In genomic region chr6:63477422-63478040, GRCh38 we compare ENCODE assay signal across 17 cellular contexts.
DNase-seq lines count a peak whose midpoint lies in the region; ATAC-seq, FAIRE-seq and TF ChIP-seq lines count a peak whose summit lies in the region.
"Had no signal": no experiment of that assay in that cellular context is flagged by ENCODE, and none has a peak within 500 bp of the region (broad histone marks: within the 10 kb centered on the region; RNA-seq: fewer than 3 reads in every experiment).

No MANE protein-coding gene starts in this region.

- no peak overlapping the region for H2BK15ac ChIP-seq in mesenchymal stem cell (ENCODE audit: low read depth, poor library complexity, severe bottlenecking)

- no peak overlapping the region for H3K4me3 ChIP-seq in HEK293 (ENCODE audit: low read depth, low read length)
- H3K4me3 ChIP-seq in mesenchymal stem cell (ENCODE audit: insufficient read depth in 1 of 2, low read depth in 1 of 2, low read length in 2 of 2), result no peak overlapping the region
- no peak overlapping the region for H3K4me3 ChIP-seq in small intestine (ENCODE audit: low read depth in 1 of 2, low read length in 2 of 2)
- H3K4me3 ChIP-seq: GM23248, HAP-1 had no signal

- no peak overlapping the region for H4K91ac ChIP-seq in mesenchymal stem cell (ENCODE audit: low read length)

- no peak for FAIRE-seq in small intestine (lab: Jason Lieb, UNC)
- FAIRE-seq: GM12891, HTR-8/SVneo had no signal

- CTCF ChIA-PET in HEK293 (lab: Yijun Ruan, JAX), result interaction anchor here (0.6 to 1.0 kb wide), 4 partner anchors 11 to 1144 kb away, joined by 3 to 4 read pairs (median 4); no protein-coding TSS in a partner anchor

- H3K27me3 ChIP-seq in mesenchymal stem cell (ENCODE audit: control insufficient read depth in 1 of 2, insufficient read depth in 1 of 2, low read length in 2 of 2) (no peaks in the 10 kb centered on the region), small intestine (ENCODE audit: control insufficient read depth in 2 of 2, insufficient read depth in 2 of 2, low read length in 2 of 2) (no peaks in the 10 kb centered on the region)

- no peak overlapping the region for H2AFZ ChIP-seq in mesenchymal stem cell (ENCODE audit: low read depth, low read length)
- H2AFZ ChIP-seq: GM23248 had no signal

- no peak overlapping the region for H2AK5ac ChIP-seq in mesenchymal stem cell (ENCODE audit: low read length, severe bottlenecking)

- H3K23ac ChIP-seq in mesenchymal stem cell (ENCODE audit: low read length in 2 of 2), result no peak overlapping the region

- H3K9ac ChIP-seq in mesenchymal stem cell (ENCODE audit: low read length), result no peak overlapping the region
- H3K9ac ChIP-seq: GM23248 had no signal

- no peak overlapping the region for H2BK12ac ChIP-seq in mesenchymal stem cell (ENCODE audit: low read length in 2 of 2)

- no peaks in the 10 kb centered on the region for H3K4me1 ChIP-seq in HEK293 (ENCODE audit: control insufficient read depth, insufficient read depth, low read length)
- H3K4me1 ChIP-seq in mesenchymal stem cell (ENCODE audit: control insufficient read depth, insufficient read depth, low read depth, low read length), result no peaks in the 10 kb centered on the region
- H3K4me1 ChIP-seq in small intestine (ENCODE audit: control insufficient read depth in 2 of 2, insufficient read depth in 1 of 2, low read depth in 1 of 2, low read length in 1 of 2), result no peaks in the 10 kb centered on the region
- H3K4me1 ChIP-seq: HAP-1 had no signal

- H3K36me3 ChIP-seq in HEK293 (ENCODE audit: control insufficient read depth in 2 of 2, insufficient read depth in 1 of 2, low read length in 2 of 2) (no peaks in the 10 kb centered on the region), mesenchymal stem cell (ENCODE audit: control insufficient read depth in 1 of 2, insufficient read depth in 2 of 2, low read depth in 1 of 2, low read length in 2 of 2) (no peaks in the 10 kb centered on the region), small intestine (ENCODE audit: control insufficient read depth in 2 of 2, insufficient read depth in 2 of 2, low read length in 2 of 2) (no peaks in the 10 kb centered on the region)
- H3K36me3 ChIP-seq: HAP-1 had no signal

- no peaks in the 10 kb centered on the region for H3K79me1 ChIP-seq in mesenchymal stem cell (replicated peaks; ENCODE audit: low read length, poor library complexity, severe bottlenecking)

- H3K27ac ChIP-seq in HEK293 (ENCODE audit: extremely low read depth, low read depth, low read length), result no peak overlapping the region
- peak overlapping the region; percentile 17 for H3K27ac ChIP-seq in mesenchymal stem cell (ENCODE audit: low read length, poor library complexity, severe bottlenecking)
- H3K27ac ChIP-seq in small intestine (ENCODE audit: low read depth in 1 of 2, low read length in 1 of 2), result no peak overlapping the region
- H3K27ac ChIP-seq: C4-2B, GM23248, HL-60 had no signal

- no peak overlapping the region for H2BK120ac ChIP-seq in mesenchymal stem cell (ENCODE audit: low read depth, low read length)

- no peak overlapping the region for H3K14ac ChIP-seq in mesenchymal stem cell (ENCODE audit: low read length in 2 of 2)

- POLR2A ChIA-PET in HEK293 (lab: Yijun Ruan, JAX), result no interaction called here

- no peak overlapping the region for H3K4ac ChIP-seq in mesenchymal stem cell (ENCODE audit: low read depth in 1 of 2, low read length in 2 of 2)

- H2BK5ac ChIP-seq in mesenchymal stem cell (ENCODE audit: low read depth, low read length, poor library complexity, severe bottlenecking), result no peak overlapping the region

- no peak overlapping the region for H3K4me2 ChIP-seq in mesenchymal stem cell (ENCODE audit: low read length, poor library complexity, severe bottlenecking)

- no peak overlapping the region for H3K18ac ChIP-seq in mesenchymal stem cell (ENCODE audit: low read depth in 1 of 2, low read length in 2 of 2)

- intact Hi-C loops in left colon (cut with DNase I, micrococcal nuclease), result no loop called here

- 97% methylated on average over 4 of the region's 6 CpGs for WGBS in mesenchymal stem cell
- 85 to 92% (median 89%) methylated on average over 6 of the region's 6 CpGs for WGBS in small intestine, 3 donors

- peak; percentile 69 for ATAC-seq in left colon

- H4K8ac ChIP-seq in mesenchymal stem cell (ENCODE audit: low read length), result no peak overlapping the region

- H3K9me3 ChIP-seq in HEK293 (ENCODE audit: control insufficient read depth, insufficient read depth, low read depth, low read length), result no peaks in the 10 kb centered on the region
- H3K9me3 ChIP-seq in mesenchymal stem cell (ENCODE audit: control insufficient read depth, low read length), result no peaks in the 10 kb centered on the region
- H3K9me3 ChIP-seq in small intestine (ENCODE audit: control insufficient read depth, low read depth), result no peaks in the 10 kb centered on the region
- H3K9me3 ChIP-seq: HAP-1 had no signal

- no peak for TF ChIP-seq CTCF in HEK293 (tag by site-specific recombination; IDR thresholded peaks at IDR 0.05)

- DNase-seq in left colon, result no peak
- DNase-seq in mesenchymal stem cell, result no peak
- DNase-seq in small intestine, result peak; percentile 49
- no peak for DNase-seq in SKM-1 (lab: John Stamatoyannopoulos, UW; ENCODE audit: unreplicated experiment)
- no peak for DNase-seq in dedifferentiated amniotic fluid mesenchymal stem cell (ENCODE audit: extremely low spot score)
- no peak for DNase-seq in MV-4-11 (lab: John Stamatoyannopoulos, UW)
- DNase-seq: AML-193; Calu3; CD4-positive, alpha-beta T cell; GM23248; KBM-7 had no signal

TF ChIP-seq in HEK293, 187 proteins besides CTCF, POLR2A, EP300 and RAD21:
- TF ChIP-seq ZNF341 (tag by site-specific recombination; IDR thresholded peaks at IDR 0.05; ENCODE audit: low read depth) (no peak), ZNF362 (tag by site-specific recombination; IDR thresholded peaks at IDR 0.05) (0 out of 2 replicates have a peak, but pooled peaks have one; percentile 30), ZNF18 (tag by site-specific recombination; IDR thresholded peaks at IDR 0.05) (no peak), ZNF513 (tag by site-specific recombination; IDR thresholded peaks at IDR 0.05) (peak; percentile 77)
TF ChIP-seq in HEK293: peak in this region for 2.
